Comparison of ENCODE assay signal across 9 cellular contexts in the genomic region with DNA sequence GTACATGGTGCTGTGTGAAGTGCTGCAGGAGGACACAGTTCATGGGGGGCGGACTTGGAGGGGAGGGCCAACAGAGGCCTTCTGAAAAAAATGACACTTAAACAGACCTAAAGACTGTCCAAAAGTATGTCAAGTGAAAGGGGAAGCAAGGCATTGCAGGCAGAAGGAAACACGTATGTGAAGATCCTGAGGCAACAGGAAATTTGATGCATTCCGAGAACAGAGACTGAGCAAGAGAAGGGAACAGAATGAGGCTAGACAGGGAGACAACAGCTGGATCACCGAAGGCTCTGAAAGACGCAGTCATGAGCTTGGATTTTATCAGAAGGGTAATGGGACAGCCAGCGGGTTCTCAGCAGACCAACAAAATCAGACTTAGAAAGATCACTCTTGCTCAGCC. TPM values are rescaled to one million over a fixed set of nuclear protein-coding genes. Genes with fewer than 3 reads are reported as not detected.
DNase-seq lines count a peak whose midpoint lies in the region; ATAC-seq, FAIRE-seq and TF ChIP-seq lines count a peak whose summit lies in the region.
"Had no signal": no experiment of that assay in that cellular context is flagged by ENCODE, and none has a peak within 500 bp of the region (broad histone marks: within the 10 kb centered on the region; RNA-seq: fewer than 3 reads in every experiment).

No MANE protein-coding gene starts in this region.

- TF ChIP-seq CTCF in HepG2 (CRISPR knock-in tag; IDR thresholded peaks at IDR 0.05) (no peak), type B pancreatic cell (conservative IDR thresholded peaks at IDR 0.05) (no peak), omental fat pad (IDR thresholded peaks at IDR 0.05) (no peak)

- H3K4me3 ChIP-seq in HepG2 (replicated peaks in 1 of 3; ENCODE audit: insufficient read depth in 1 of 3, low read depth in 2 of 3, low read length in 3 of 3), result peak overlapping the region; percentile 80 to 94 (median 93)

- no peak for DNase-seq in activated naive CD4-positive, alpha-beta T cell treated with anti-CD3 and anti-CD28 coated beads for 36 hours
- DNase-seq in activated naive CD4-positive, alpha-beta T cell treated with anti-CD3 and anti-CD28 coated beads, Interleukin-2, amount 50 U/mL, for 16 hours, result no peak
- no peak for DNase-seq in HepG2 (ENCODE audit: low spot score)
- DNase-seq in type B pancreatic cell (ENCODE audit: extremely low spot score, unreplicated experiment), result no peak
- no peak for DNase-seq in globus pallidus (ENCODE audit: low spot score)
- DNase-seq in omental fat pad (ENCODE audit: low spot score), result no peak
- no peak for DNase-seq in stimulated activated naive CD4-positive, alpha-beta T cell treated with Interleukin-2 at 50 U/mL for 16 hours (lab: John Stamatoyannopoulos, UW)
- DNase-seq: NCI-H2227 treated with DMSO at 0.1 percent for 48 hours had no signal

- H3K9ac ChIP-seq in HepG2 (ENCODE audit: insufficient read depth, low read depth, low read length), result peak overlapping the region; percentile 87

- in situ Hi-C loops in HepG2 (cut with HindIII; ENCODE audit: extremely low pct_ligation_motif_present, low pct_unique_long_range_greater_than_20kb), result no loop called here

- H3K9me3 ChIP-seq in HepG2 (ENCODE audit: low read length), result no peaks in the 10 kb centered on the region

- no peak for FAIRE-seq in HepG2 (lab: Jason Lieb, UNC)

- peak overlapping the region; percentile 56 for H3K27ac ChIP-seq in HepG2 (ENCODE audit: extremely low read length, insufficient read depth, low read length)

- TF ChIP-seq EP300 in HepG2 (IDR thresholded peaks at IDR 0.05; ENCODE audit: low read depth in 2 of 2, low read length in 2 of 2), result no peak
- TF ChIP-seq EP300 in HepG2 (CRISPR knock-in tag; IDR thresholded peaks at IDR 0.05; ENCODE audit: borderline replicate concordance), result no peak

- no peaks in the 10 kb centered on the region; a peak in 1 of 5 replicates for H3K27me3 ChIP-seq in HepG2 (ENCODE audit: control insufficient read depth in 1 of 2, insufficient read depth in 2 of 2, low read length in 2 of 2)

- peaks cover 46% of the 10 kb centered on the region for H3K4me1 ChIP-seq in HepG2 (ENCODE audit: insufficient read depth, low read length)

- POLR2A ChIA-PET in HepG2 (lab: Yijun Ruan, JAX), result interaction anchor here (1.4 to 2.5 kb wide), 6 partner anchors 11 to 293 kb away, joined by 3 to 68 read pairs (median 14); a partner anchor contains a TSS

- peaks cover 34% of the 10 kb centered on the region for H3K4me1 Mint-ChIP-seq in activated naive CD4-positive, alpha-beta T cell treated with anti-CD3 and anti-CD28 coated beads for 36 hours (ENCODE audit: low read depth)
- H3K4me1 Mint-ChIP-seq in activated T-helper 17 cell treated with anti-CD3 and anti-CD28 coated beads, Interleukin-2, amount 50 U/mL, for 72 hours, result peaks cover 30% of the 10 kb centered on the region
- peaks cover 20% of the 10 kb centered on the region for H3K4me1 Mint-ChIP-seq in type B pancreatic cell (ENCODE audit: unreplicated experiment)

- BruUV-seq in HepG2 (replicated peaks; lab: Mats Ljungman, UMichigan), result no TSS peak

- 35% methylated on average over 6 of the region's 6 CpGs for WGBS in HepG2 (ENCODE audit: low lambda C conversion rate)

- peaks cover 8 to 16% of the 10 kb centered on the region in 2 experiments for H3K36me3 ChIP-seq in HepG2 (replicated peaks in 1 of 2; ENCODE audit: control insufficient read depth in 1 of 2, insufficient read depth in 2 of 2, low read length in 2 of 2)

- H3K4me2 ChIP-seq in HepG2 (ENCODE audit: low read depth, low read length), result peak overlapping the region; percentile 96

- CTCF ChIA-PET in activated naive CD4-positive, alpha-beta T cell treated with anti-CD3 and anti-CD28 coated beads for 36 hours (lab: Charles Lee), result interaction anchor here (1.8 kb wide), 1 partner anchor 24 kb away, joined by 6 read pairs; a partner anchor contains a TSS
- CTCF ChIA-PET in HepG2 (lab: Yijun Ruan, JAX; ENCODE audit: low intra/inter-chr PET ratio, low total read pairs), result no interaction called here

- no peaks in the 10 kb centered on the region; the same call in 1 of the 2 replicates for H4K20me1 ChIP-seq in HepG2 (ENCODE audit: insufficient read depth, low read length)

- no peak for TF ChIP-seq RAD21 in HepG2 (CRISPR knock-in tag; IDR thresholded peaks at IDR 0.05)

- H3K79me2 ChIP-seq in HepG2 (ENCODE audit: insufficient read depth, low read length), result peaks cover 55% of the 10 kb centered on the region

- intact Hi-C loops in activated naive CD4-positive, alpha-beta T cell treated with anti-CD3 and anti-CD28 coated beads for 36 hours (cut with micrococcal nuclease), result loop anchor here (10.0 kb wide), 1 partner anchor 289 kb away; a partner anchor contains a TSS
- intact Hi-C loops in HepG2 (cut with micrococcal nuclease; ENCODE audit: unreplicated experiment), result no loop called here

- ATAC-seq in activated T-helper 17 cell treated with anti-CD3 and anti-CD28 coated beads, Interleukin-2, amount 50 U/mL, for 72 hours (replicated peaks), result no peak
- ATAC-seq in HepG2 (no peak), omental fat pad (ENCODE audit: low FRiP score) (no peak)

- TF ChIP-seq POLR2A in HepG2 (IDR thresholded peaks at IDR 0.05; ENCODE audit: insufficient read depth in 1 of 2, low read depth in 2 of 2, low read length in 2 of 2), result no peak; a peak in 1 of 4 replicates

- no peaks in the 10 kb centered on the region for H3K27me3 Mint-ChIP-seq in activated naive CD4-positive, alpha-beta T cell treated with anti-CD3 and anti-CD28 coated beads for 36 hours (ENCODE audit: low read depth)
- no peaks in the 10 kb centered on the region for H3K27me3 Mint-ChIP-seq in activated T-helper 17 cell treated with anti-CD3 and anti-CD28 coated beads, Interleukin-2, amount 50 U/mL, for 72 hours
- H3K27me3 Mint-ChIP-seq in type B pancreatic cell, result no peaks in the 10 kb centered on the region

- H3K27ac Mint-ChIP-seq in activated naive CD4-positive, alpha-beta T cell treated with anti-CD3 and anti-CD28 coated beads for 36 hours, result no peak overlapping the region
- peak overlapping the region; percentile 96 for H3K27ac Mint-ChIP-seq in activated T-helper 17 cell treated with anti-CD3 and anti-CD28 coated beads, Interleukin-2, amount 50 U/mL, for 72 hours
- peak overlapping the region; percentile 97 for H3K27ac Mint-ChIP-seq in type B pancreatic cell

- H2AFZ ChIP-seq in HepG2 (ENCODE audit: low read length), result no peak overlapping the region

- peak overlapping the region; percentile 95 for H3K4me3 Mint-ChIP-seq in activated naive CD4-positive, alpha-beta T cell treated with anti-CD3 and anti-CD28 coated beads for 36 hours
- H3K4me3 Mint-ChIP-seq in activated T-helper 17 cell treated with anti-CD3 and anti-CD28 coated beads, Interleukin-2, amount 50 U/mL, for 72 hours, result peak overlapping the region; percentile 93
- H3K4me3 Mint-ChIP-seq in type B pancreatic cell, result peak overlapping the region; percentile 97

- H3K9me3 Mint-ChIP-seq in activated naive CD4-positive, alpha-beta T cell treated with anti-CD3 and anti-CD28 coated beads for 36 hours, result no peaks in the 10 kb centered on the region
- H3K9me3 Mint-ChIP-seq in activated T-helper 17 cell treated with anti-CD3 and anti-CD28 coated beads, Interleukin-2, amount 50 U/mL, for 72 hours, result no peaks in the 10 kb centered on the region
- H3K9me3 Mint-ChIP-seq in type B pancreatic cell, result no peaks in the 10 kb centered on the region

- H3K36me3 Mint-ChIP-seq in activated naive CD4-positive, alpha-beta T cell treated with anti-CD3 and anti-CD28 coated beads for 36 hours (ENCODE audit: low read depth), result peaks cover 1% of the 10 kb centered on the region
- peaks cover 24% of the 10 kb centered on the region for H3K36me3 Mint-ChIP-seq in activated T-helper 17 cell treated with anti-CD3 and anti-CD28 coated beads, Interleukin-2, amount 50 U/mL, for 72 hours (ENCODE audit: low read depth)
- no peaks in the 10 kb centered on the region for H3K36me3 Mint-ChIP-seq in type B pancreatic cell

RNA-seq across cellular contexts. Expression of a gene that starts 1.1 kb away (rescaled TPM):
- 10 to 100 TPM; 17.9 to 18.1 TPM for total RNA-seq in activated naive CD4-positive, alpha-beta T cell treated with anti-CD3 and anti-CD28 coated beads for 36 hours
- total RNA-seq in activated T-helper 17 cell treated with anti-CD3 and anti-CD28 coated beads, Interleukin-2, amount 50 U/mL, for 72 hours, result 10 to 100 TPM; 17.5 to 21.3 TPM
- total RNA-seq in HepG2 (2016; rRNA removed; fragmentation: Illumina TruSeq; extraction: Trizol) (23.4 and 28.0 TPM in 2 replicates), type B pancreatic cell (ENCODE audit: low replicate concordance) (43.6 and 55.2 TPM in 2 replicates), omental fat pad (10 to 100 TPM; 28.8 to 36.0 (median 35.0) TPM)
- 49.6 and 59.0 TPM in 2 replicates for total RNA-seq in HepG2 (2016; cell fraction: cytosol; rRNA removed; fragmentation: Illumina TruSeq; extraction: Trizol; ENCODE audit: low read depth)
- total RNA-seq in HepG2 (2016; cell fraction: insoluble cytoplasmic fraction; rRNA removed; fragmentation: Illumina TruSeq; extraction: Trizol), result 22.8 and 29.8 TPM in 2 replicates
- 51.8 and 54.0 TPM in 2 replicates for total RNA-seq in HepG2 (2016; cell fraction: membrane; rRNA removed; fragmentation: Illumina TruSeq; extraction: Trizol)
- 22.4 and 24.3 TPM in 2 replicates for total RNA-seq in HepG2 (2016; cell fraction: nucleus; rRNA removed; fragmentation: Illumina TruSeq; extraction: Trizol)
- polyA plus RNA-seq in HepG2 (2011; rRNA removed), result 33.9 and 37.8 TPM in 2 replicates
- 23.5 and 23.7 TPM in 2 replicates for polyA plus RNA-seq in HepG2 (2011; cell fraction: cytosol; rRNA removed)
- polyA plus RNA-seq in HepG2 (2011; cell fraction: nucleus; rRNA removed), result 39.0 and 42.0 TPM in 2 replicates
- 22.5 and 25.6 TPM in 2 replicates for polyA plus RNA-seq in HepG2 (2012)
- 50.1 and 61.3 TPM in 2 replicates for polyA plus RNA-seq in HepG2 (2016; cell fraction: cytosol; fragmentation: Illumina TruSeq; extraction: Trizol; ENCODE audit: low read depth)
- 21.7 and 23.6 TPM in 2 replicates for polyA plus RNA-seq in HepG2 (2016; cell fraction: insoluble cytoplasmic fraction; fragmentation: Illumina TruSeq; extraction: Trizol; ENCODE audit: low read depth)
- 44.5 and 49.9 TPM in 2 replicates for polyA plus RNA-seq in HepG2 (2016; cell fraction: membrane; fragmentation: Illumina TruSeq; extraction: Trizol; ENCODE audit: low read depth)
- 39.5 and 42.9 TPM in 2 replicates for polyA plus RNA-seq in HepG2 (2016; cell fraction: nucleus; fragmentation: Illumina TruSeq; extraction: Trizol; ENCODE audit: insufficient read depth, low read depth)
- 13.0 and 13.9 TPM in 2 replicates for polyA minus RNA-seq in HepG2 (2011; rRNA and poly(A)+ RNA removed; ENCODE audit: low replicate concordance)
- polyA minus RNA-seq in HepG2 (2011; cell fraction: cytosol; rRNA and poly(A)+ RNA removed), result 5.7 and 7.1 TPM in 2 replicates
- polyA minus RNA-seq in HepG2 (2011; cell fraction: nucleus; rRNA and poly(A)+ RNA removed), result 14.9 and 18.4 TPM in 2 replicates

RNA-seq across cellular contexts. Expression of a gene that starts 1.4 kb away (rescaled TPM):
- 10 to 100 TPM; 18.6 to 18.7 TPM for total RNA-seq in activated naive CD4-positive, alpha-beta T cell treated with anti-CD3 and anti-CD28 coated beads for 36 hours
- total RNA-seq in activated T-helper 17 cell treated with anti-CD3 and anti-CD28 coated beads, Interleukin-2, amount 50 U/mL, for 72 hours, result 10 to 100 TPM; 24.9 to 30.0 TPM
- total RNA-seq in HepG2 (2016; rRNA removed; fragmentation: Illumina TruSeq; extraction: Trizol) (17.5 and 18.7 TPM in 2 replicates), type B pancreatic cell (ENCODE audit: low replicate concordance) (37.8 and 55.6 TPM in 2 replicates), omental fat pad (10 to 100 TPM; 28.7 to 50.4 (median 40.4) TPM)
- 3.0 and 3.3 TPM in 2 replicates for total RNA-seq in HepG2 (2016; cell fraction: cytosol; rRNA removed; fragmentation: Illumina TruSeq; extraction: Trizol; ENCODE audit: low read depth)
- 17.6 and 18.0 TPM in 2 replicates for total RNA-seq in HepG2 (2016; cell fraction: insoluble cytoplasmic fraction; rRNA removed; fragmentation: Illumina TruSeq; extraction: Trizol)
- 10.3 and 13.6 TPM in 2 replicates for total RNA-seq in HepG2 (2016; cell fraction: membrane; rRNA removed; fragmentation: Illumina TruSeq; extraction: Trizol)
- 10.7 and 12.2 TPM in 2 replicates for total RNA-seq in HepG2 (2016; cell fraction: nucleus; rRNA removed; fragmentation: Illumina TruSeq; extraction: Trizol)
- polyA plus RNA-seq in HepG2 (2011; rRNA removed), result 40.6 and 42.8 TPM in 2 replicates
- polyA plus RNA-seq in HepG2 (2011; cell fraction: cytosol; rRNA removed), result 26.7 and 28.6 TPM in 2 replicates
- 42.5 and 48.1 TPM in 2 replicates for polyA plus RNA-seq in HepG2 (2011; cell fraction: nucleus; rRNA removed)
- 16.3 and 24.4 TPM in 2 replicates for polyA plus RNA-seq in HepG2 (2012)
- 3.2 and 5.3 TPM in 2 replicates for polyA plus RNA-seq in HepG2 (2016; cell fraction: cytosol; fragmentation: Illumina TruSeq; extraction: Trizol; ENCODE audit: low read depth)
- 18.4 and 21.2 TPM in 2 replicates for polyA plus RNA-seq in HepG2 (2016; cell fraction: insoluble cytoplasmic fraction; fragmentation: Illumina TruSeq; extraction: Trizol; ENCODE audit: low read depth)
- polyA plus RNA-seq in HepG2 (2016; cell fraction: membrane; fragmentation: Illumina TruSeq; extraction: Trizol; ENCODE audit: low read depth), result 8.2 and 8.8 TPM in 2 replicates
- 17.9 and 19.3 TPM in 2 replicates for polyA plus RNA-seq in HepG2 (2016; cell fraction: nucleus; fragmentation: Illumina TruSeq; extraction: Trizol; ENCODE audit: insufficient read depth, low read depth)
- polyA minus RNA-seq in HepG2 (2011; rRNA and poly(A)+ RNA removed; ENCODE audit: low replicate concordance), result 67.1 and 165 TPM in 2 replicates
- polyA minus RNA-seq in HepG2 (2011; cell fraction: cytosol; rRNA and poly(A)+ RNA removed), result 30.3 and 32.2 TPM in 2 replicates
- 20.6 and 26.7 TPM in 2 replicates for polyA minus RNA-seq in HepG2 (2011; cell fraction: nucleus; rRNA and poly(A)+ RNA removed)

RNA-seq across cellular contexts. Expression of a gene that starts 15.2 kb away (rescaled TPM):
- 10 to 100 TPM; 25.1 to 26.0 TPM for total RNA-seq in activated naive CD4-positive, alpha-beta T cell treated with anti-CD3 and anti-CD28 coated beads for 36 hours
- total RNA-seq in activated T-helper 17 cell treated with anti-CD3 and anti-CD28 coated beads, Interleukin-2, amount 50 U/mL, for 72 hours, result 10 to 100 TPM; 25.0 to 41.0 TPM
- total RNA-seq in HepG2 (2016; rRNA removed; fragmentation: Illumina TruSeq; extraction: Trizol) (111 and 137 TPM in 2 replicates), type B pancreatic cell (ENCODE audit: low replicate concordance) (43.0 and 99.9 TPM in 2 replicates), omental fat pad (1 to 10 TPM; 3.3 to 10.0 (median 5.1) TPM)
- total RNA-seq in HepG2 (2016; cell fraction: cytosol; rRNA removed; fragmentation: Illumina TruSeq; extraction: Trizol; ENCODE audit: low read depth), result 41.1 and 45.0 TPM in 2 replicates
- total RNA-seq in HepG2 (2016; cell fraction: insoluble cytoplasmic fraction; rRNA removed; fragmentation: Illumina TruSeq; extraction: Trizol), result 112 and 128 TPM in 2 replicates
- total RNA-seq in HepG2 (2016; cell fraction: membrane; rRNA removed; fragmentation: Illumina TruSeq; extraction: Trizol), result 135 and 146 TPM in 2 replicates
- 77.2 and 97.2 TPM in 2 replicates for total RNA-seq in HepG2 (2016; cell fraction: nucleus; rRNA removed; fragmentation: Illumina TruSeq; extraction: Trizol)
- 51.5 and 69.6 TPM in 2 replicates for polyA plus RNA-seq in HepG2 (2011; rRNA removed)
- 33.3 and 54.1 TPM in 2 replicates for polyA plus RNA-seq in HepG2 (2011; cell fraction: cytosol; rRNA removed)
- 8.5 and 10.8 TPM in 2 replicates for polyA plus RNA-seq in HepG2 (2011; cell fraction: nucleus; rRNA removed)
- polyA plus RNA-seq in HepG2 (2012), result 77.6 and 101 TPM in 2 replicates
- 47.9 and 49.9 TPM in 2 replicates for polyA plus RNA-seq in HepG2 (2016; cell fraction: cytosol; fragmentation: Illumina TruSeq; extraction: Trizol; ENCODE audit: low read depth)
- polyA plus RNA-seq in HepG2 (2016; cell fraction: insoluble cytoplasmic fraction; fragmentation: Illumina TruSeq; extraction: Trizol; ENCODE audit: low read depth), result 138 and 141 TPM in 2 replicates
- polyA plus RNA-seq in HepG2 (2016; cell fraction: membrane; fragmentation: Illumina TruSeq; extraction: Trizol; ENCODE audit: low read depth), result 128 and 149 TPM in 2 replicates
- 144 and 149 TPM in 2 replicates for polyA plus RNA-seq in HepG2 (2016; cell fraction: nucleus; fragmentation: Illumina TruSeq; extraction: Trizol; ENCODE audit: insufficient read depth, low read depth)
- polyA minus RNA-seq in HepG2 (2011; rRNA and poly(A)+ RNA removed; ENCODE audit: low replicate concordance), result 95.5 and 159 TPM in 2 replicates
- polyA minus RNA-seq in HepG2 (2011; cell fraction: cytosol; rRNA and poly(A)+ RNA removed), result 39.8 and 45.1 TPM in 2 replicates
- 13.3 and 17.7 TPM in 2 replicates for polyA minus RNA-seq in HepG2 (2011; cell fraction: nucleus; rRNA and poly(A)+ RNA removed)

RNA-seq across cellular contexts. Expression of a gene that starts 23.2 kb away (rescaled TPM):
- total RNA-seq in activated naive CD4-positive, alpha-beta T cell treated with anti-CD3 and anti-CD28 coated beads for 36 hours, result 10 to 100 TPM; 74.6 to 76.5 TPM
- 100 to 1,000 TPM in 1 of 2 donors, 10 to 100 TPM in 1; 48.9 to 109 TPM for total RNA-seq in activated T-helper 17 cell treated with anti-CD3 and anti-CD28 coated beads, Interleukin-2, amount 50 U/mL, for 72 hours
- total RNA-seq in HepG2 (2016; rRNA removed; fragmentation: Illumina TruSeq; extraction: Trizol) (114 and 127 TPM in 2 replicates), type B pancreatic cell (ENCODE audit: low replicate concordance) (79.3 and 90.8 TPM in 2 replicates), omental fat pad (10 to 100 TPM; 62.7 to 86.0 (median 72.4) TPM)
- total RNA-seq in HepG2 (2016; cell fraction: cytosol; rRNA removed; fragmentation: Illumina TruSeq; extraction: Trizol; ENCODE audit: low read depth), result 63.3 and 67.3 TPM in 2 replicates
- total RNA-seq in HepG2 (2016; cell fraction: insoluble cytoplasmic fraction; rRNA removed; fragmentation: Illumina TruSeq; extraction: Trizol), result 112 and 115 TPM in 2 replicates
- total RNA-seq in HepG2 (2016; cell fraction: membrane; rRNA removed; fragmentation: Illumina TruSeq; extraction: Trizol), result 118 and 133 TPM in 2 replicates
- 47.1 and 53.4 TPM in 2 replicates for total RNA-seq in HepG2 (2016; cell fraction: nucleus; rRNA removed; fragmentation: Illumina TruSeq; extraction: Trizol)
- 85.9 and 86.0 TPM in 2 replicates for polyA plus RNA-seq in HepG2 (2011; rRNA removed)
- polyA plus RNA-seq in HepG2 (2011; cell fraction: cytosol; rRNA removed), result 82.5 and 91.5 TPM in 2 replicates
- 40.8 and 49.4 TPM in 2 replicates for polyA plus RNA-seq in HepG2 (2011; cell fraction: nucleus; rRNA removed)
- 60.2 and 73.0 TPM in 2 replicates for polyA plus RNA-seq in HepG2 (2012)
- 78.3 and 93.1 TPM in 2 replicates for polyA plus RNA-seq in HepG2 (2016; cell fraction: cytosol; fragmentation: Illumina TruSeq; extraction: Trizol; ENCODE audit: low read depth)
- 128 and 147 TPM in 2 replicates for polyA plus RNA-seq in HepG2 (2016; cell fraction: insoluble cytoplasmic fraction; fragmentation: Illumina TruSeq; extraction: Trizol; ENCODE audit: low read depth)
- 120 and 126 TPM in 2 replicates for polyA plus RNA-seq in HepG2 (2016; cell fraction: membrane; fragmentation: Illumina TruSeq; extraction: Trizol; ENCODE audit: low read depth)
- polyA plus RNA-seq in HepG2 (2016; cell fraction: nucleus; fragmentation: Illumina TruSeq; extraction: Trizol; ENCODE audit: insufficient read depth, low read depth), result 79.9 and 84.9 TPM in 2 replicates
- 108 and 190 TPM in 2 replicates for polyA minus RNA-seq in HepG2 (2011; rRNA and poly(A)+ RNA removed; ENCODE audit: low replicate concordance)
- 42.1 and 47.7 TPM in 2 replicates for polyA minus RNA-seq in HepG2 (2011; cell fraction: cytosol; rRNA and poly(A)+ RNA removed)
- polyA minus RNA-seq in HepG2 (2011; cell fraction: nucleus; rRNA and poly(A)+ RNA removed), result 22.0 and 26.2 TPM in 2 replicates

RNA-seq across cellular contexts. Expression of a gene that starts 30.8 kb away (rescaled TPM):
- not detected for total RNA-seq in activated naive CD4-positive, alpha-beta T cell treated with anti-CD3 and anti-CD28 coated beads for 36 hours
- total RNA-seq in activated T-helper 17 cell treated with anti-CD3 and anti-CD28 coated beads, Interleukin-2, amount 50 U/mL, for 72 hours, result not detected
- total RNA-seq in HepG2 (2016; rRNA removed; fragmentation: Illumina TruSeq; extraction: Trizol) (not detected in 2 replicates), type B pancreatic cell (ENCODE audit: low replicate concordance) (not detected in 2 replicates), omental fat pad (not detected)
- not detected in 2 replicates for total RNA-seq in HepG2 (2016; cell fraction: cytosol; rRNA removed; fragmentation: Illumina TruSeq; extraction: Trizol; ENCODE audit: low read depth)
- total RNA-seq in HepG2 (2016; cell fraction: insoluble cytoplasmic fraction; rRNA removed; fragmentation: Illumina TruSeq; extraction: Trizol), result not detected in 2 replicates
- not detected in 2 replicates for total RNA-seq in HepG2 (2016; cell fraction: membrane; rRNA removed; fragmentation: Illumina TruSeq; extraction: Trizol)
- total RNA-seq in HepG2 (2016; cell fraction: nucleus; rRNA removed; fragmentation: Illumina TruSeq; extraction: Trizol), result not detected in 2 replicates
- not detected in 2 replicates for polyA plus RNA-seq in HepG2 (2011; rRNA removed)
- not detected in 2 replicates for polyA plus RNA-seq in HepG2 (2011; cell fraction: cytosol; rRNA removed)
- polyA plus RNA-seq in HepG2 (2011; cell fraction: nucleus; rRNA removed), result 0.43 TPM in 1 of 2 replicates, not detected in the other
- polyA plus RNA-seq in HepG2 (2012), result not detected in 2 replicates
- not detected in 2 replicates for polyA plus RNA-seq in HepG2 (2016; cell fraction: cytosol; fragmentation: Illumina TruSeq; extraction: Trizol; ENCODE audit: low read depth)
- not detected in 2 replicates for polyA plus RNA-seq in HepG2 (2016; cell fraction: insoluble cytoplasmic fraction; fragmentation: Illumina TruSeq; extraction: Trizol; ENCODE audit: low read depth)
- not detected in 2 replicates for polyA plus RNA-seq in HepG2 (2016; cell fraction: membrane; fragmentation: Illumina TruSeq; extraction: Trizol; ENCODE audit: low read depth)
- not detected in 2 replicates for polyA plus RNA-seq in HepG2 (2016; cell fraction: nucleus; fragmentation: Illumina TruSeq; extraction: Trizol; ENCODE audit: insufficient read depth, low read depth)
- 0.34 TPM in 1 of 2 replicates, not detected in the other for polyA minus RNA-seq in HepG2 (2011; rRNA and poly(A)+ RNA removed; ENCODE audit: low replicate concordance)
- not detected in 2 replicates for polyA minus RNA-seq in HepG2 (2011; cell fraction: cytosol; rRNA and poly(A)+ RNA removed)
- not detected in 2 replicates for polyA minus RNA-seq in HepG2 (2011; cell fraction: nucleus; rRNA and poly(A)+ RNA removed)
